27 cellular contexts compared by ENCODE assay signal in genomic region chr5:80119337-80119736, GRCh38.
"Had no signal": no experiment of that assay in that cellular context is flagged by ENCODE, and none has a peak within 500 bp of the region (broad histone marks: within the 10 kb centered on the region; RNA-seq: fewer than 3 reads in every experiment).

No MANE protein-coding gene starts in this region.

- H3K9me3 ChIP-seq: esophagus muscularis mucosa, gastrocnemius medialis, left lung, neutrophil, psoas muscle, right lobe of liver, suprapubic skin, thyroid gland, upper lobe of left lung, uterus had no signal

- FAIRE-seq: endometrium had no signal

- ATAC-seq: gastrocnemius medialis; left lung; right lobe of liver; stimulated activated effector memory CD8-positive, alpha-beta T cell treated with anti-CD3 and anti-CD28 coated beads, Interleukin-12 subunit alpha, Interleukin-12 subunit beta, amount 100 ng/mL, for 72 hours; stimulated activated naive CD8-positive, alpha-beta T cell treated with anti-CD3 and anti-CD28 coated beads, Interleukin-15, Interleukin-2, amounts not matched to agents 100 U/mL and 50 U/mL, for 24 hours had no signal

- H3K4me1 ChIP-seq: esophagus muscularis mucosa, psoas muscle, right lobe of liver, thyroid gland, uterus had no signal

- H3K36me3 ChIP-seq: esophagus muscularis mucosa, gastrocnemius medialis, heart right ventricle, left lung, neutrophil, right lobe of liver, suprapubic skin, thyroid gland, upper lobe of left lung, uterus had no signal

- H3K4me3 Mint-ChIP-seq: nephron progenitor cell; stimulated activated effector memory CD8-positive, alpha-beta T cell treated with anti-CD3 and anti-CD28 coated beads, Interleukin-12 subunit alpha, Interleukin-12 subunit beta, amount 100 ng/mL, for 72 hours had no signal

- H3K27ac ChIP-seq: coronary artery, dorsolateral prefrontal cortex, epithelial cell of prostate, esophagus muscularis mucosa, gastrocnemius medialis, left lung, neutrophil, psoas muscle, right lobe of liver, suprapubic skin, thyroid gland, upper lobe of left lung, uterus had no signal

- H3K36me3 Mint-ChIP-seq: stimulated activated effector memory CD8-positive, alpha-beta T cell treated with anti-CD3 and anti-CD28 coated beads, Interleukin-12 subunit alpha, Interleukin-12 subunit beta, amount 100 ng/mL, for 72 hours had no signal

- H3K4me3 ChIP-seq: coronary artery, dorsolateral prefrontal cortex, esophagus muscularis mucosa, gastrocnemius medialis, heart right ventricle, left lung, lung, psoas muscle, right lobe of liver, suprapubic skin, thyroid gland, upper lobe of left lung, uterus had no signal

- DNase-seq: dorsolateral prefrontal cortex; effector CD8-positive, alpha-beta T cell; gastrocnemius medialis; heart right ventricle; hypothalamus; islet precursor cell; left lung; mesenchymal stem cell; midbrain; nephron progenitor cell; psoas muscle; retina; right lobe of liver; stimulated activated CD4-positive, alpha-beta T cell treated with anti-CD3 and anti-CD28 coated beads, Interleukin-4, amount 100 ng/mL, for 1 hour; stimulated activated CD8-positive, alpha-beta memory T cell treated with anti-CD3 and anti-CD28 coated beads, Interleukin-4, amount 100 ng/mL, for 48 hours; stimulated activated naive CD8-positive, alpha-beta T cell treated with anti-CD3 and anti-CD28 coated beads, Interleukin-15, Interleukin-2, amounts not matched to agents 100 U/mL and 50 U/mL, for 24 hours; thyroid gland; upper lobe of left lung; uterus had no signal

- H3K27ac Mint-ChIP-seq: nephron progenitor cell; stimulated activated effector memory CD8-positive, alpha-beta T cell treated with anti-CD3 and anti-CD28 coated beads, Interleukin-12 subunit alpha, Interleukin-12 subunit beta, amount 100 ng/mL, for 72 hours had no signal

- H3K27me3 ChIP-seq: dorsolateral prefrontal cortex, esophagus muscularis mucosa, gastrocnemius medialis, heart right ventricle, left lung, neutrophil, right lobe of liver, suprapubic skin, thyroid gland, upper lobe of left lung, uterus had no signal
